8 cellular contexts compared by ENCODE assay signal in genomic region chr9:4662108-4662988, GRCh38. TPM values are rescaled to one million over a fixed set of nuclear protein-coding genes. Genes with fewer than 3 reads are reported as not detected.
DNase-seq lines count a peak whose midpoint lies in the region; ATAC-seq and TF ChIP-seq lines count a peak whose summit lies in the region.

Gene PLPP6 (plus strand): TSS chr9:4662294. CDS start chr9:4662376, 82 bp downstream.

- H2AFZ ChIP-seq in neuron (ENCODE audit: low read depth, low read length), result peak within 1 kb of the TSS; percentile 79

- peak; percentile 95 for ATAC-seq in foreskin keratinocyte

- peak; percentile 73 for TF ChIP-seq POLR2A in Raji (IDR thresholded peaks at IDR 0.05; ENCODE audit: insufficient read depth, low read depth, low read length)

- H3K27me3 ChIP-seq in foreskin keratinocyte, result no peaks in the 10 kb centered on the region
- H3K27me3 ChIP-seq in neuron (ENCODE audit: insufficient read depth, low read length), result no peaks in the 10 kb centered on the region

- no peaks in the 10 kb centered on the region for H3K9me3 ChIP-seq in neuron (ENCODE audit: low read length)

- H3K27ac ChIP-seq in foreskin keratinocyte (no peak within 1 kb of the TSS), temporal lobe (ENCODE audit: low read depth, low read length) (peak within 1 kb of the TSS; percentile 1)

- peak; percentile 88 for TF ChIP-seq CTCF in LNCaP clone FGC (IDR thresholded peaks at IDR 0.05; ENCODE audit: control insufficient read depth, extremely low read depth, insufficient read depth)
- peak; percentile 80 for TF ChIP-seq CTCF in foreskin keratinocyte (conservative IDR thresholded peaks at IDR 0.05)

- H3K4me3 ChIP-seq in LNCaP clone FGC (ENCODE audit: low read depth, low read length), result peak within 1 kb of the TSS; percentile 71
- H3K4me3 ChIP-seq in neuron (ENCODE audit: low read length), result peak within 1 kb of the TSS; percentile 61

- no peaks in the 10 kb centered on the region for H3K36me3 ChIP-seq in neuron (ENCODE audit: insufficient read depth, low read length)

- H3K4me1 ChIP-seq in foreskin keratinocyte (peaks cover 18% of the 10 kb centered on the region), neuron (ENCODE audit: insufficient read depth, low read length) (peaks cover 28% of the 10 kb centered on the region)

- DNase-seq in GDM1 (lab: John Stamatoyannopoulos, UW) (peak; percentile 58), H4 (ENCODE audit: low spot score) (peak; percentile 62), LNCaP clone FGC (ENCODE audit: low read depth) (peak; percentile 81), foreskin keratinocyte (peak; percentile 75 to 87)
- peak; percentile 74 for DNase-seq in activated naive CD4-positive, alpha-beta T cell treated with Interleukin-2 at 50 U/mL for 16 hours

RNA-seq across cellular contexts. Expression of gene PLPP6, which starts in this region (rescaled TPM):
- 5.9 and 6.7 TPM in 2 replicates for total RNA-seq in H4 (2014; rRNA removed; shearing (Covaris generic))
- total RNA-seq in foreskin keratinocyte (5.4 and 6.3 TPM in 2 replicates), temporal lobe (12.8 TPM)
- 3.2 and 3.5 TPM in 2 replicates for polyA plus RNA-seq in foreskin keratinocyte
